In genomic region chr12:70644836-70645235, GRCh38 we compare ENCODE assay signal across 2 cellular contexts.
TF ChIP-seq lines count a peak whose summit lies in the region.

No MANE protein-coding gene starts in this region.

TF ChIP-seq in GM23338, 12 proteins besides CTCF, POLR2A, EP300 and RAD21:
- TF ChIP-seq CREB1 (CRISPR knock-in tag; IDR thresholded peaks at IDR 0.05; ENCODE audit: low read depth), result no peak
- TF ChIP-seq ZNF462 (CRISPR knock-in tag; IDR thresholded peaks at IDR 0.05), result no peak
- TF ChIP-seq ETS1 (IDR thresholded peaks at IDR 0.05), result no peak
- TF ChIP-seq NANOG (IDR thresholded peaks at IDR 0.05; ENCODE audit: borderline replicate concordance), result no peak
- TF ChIP-seq ZNF114 (CRISPR knock-in tag; IDR thresholded peaks at IDR 0.05), result no peak
- no peak for TF ChIP-seq JUNB (IDR thresholded peaks at IDR 0.05; ENCODE audit: unreplicated experiment)
- no peak for TF ChIP-seq EZH2phosphoT487 (IDR thresholded peaks at IDR 0.05; ENCODE audit: unreplicated experiment)
- no peak for TF ChIP-seq POLR2AphosphoS5 (IDR thresholded peaks at IDR 0.05; ENCODE audit: low read depth)
- no peak for TF ChIP-seq ZNF331 (CRISPR knock-in tag; IDR thresholded peaks at IDR 0.05; ENCODE audit: low read depth)
- no peak for TF ChIP-seq STAT1 (IDR thresholded peaks at IDR 0.05; ENCODE audit: unreplicated experiment)
- no peak for TF ChIP-seq EZH2 (IDR thresholded peaks at IDR 0.05; ENCODE audit: low read depth, unreplicated experiment)
- no peak for TF ChIP-seq REST (IDR thresholded peaks at IDR 0.05; ENCODE audit: unreplicated experiment)

TF ChIP-seq in endothelial cell of umbilical vein, 7 proteins besides CTCF, POLR2A, EP300 and RAD21:
- TF ChIP-seq MAX (IDR thresholded peaks at IDR 0.05; ENCODE audit: insufficient read depth, insufficient read length), result no peak
- TF ChIP-seq GATA2 (IDR thresholded peaks at IDR 0.05; ENCODE audit: insufficient read depth, insufficient read length, low read depth, low read length), result no peak
- TF ChIP-seq JUN (IDR thresholded peaks at IDR 0.05; ENCODE audit: borderline replicate concordance, insufficient read depth, insufficient read length, low read depth), result no peak
TF ChIP-seq in endothelial cell of umbilical vein: peak in this region for 0.
